In genomic region chr10:97220371-97220770, GRCh38 we compare ENCODE assay signal across 22 cellular contexts. TPM values are rescaled to one million over a fixed set of nuclear protein-coding genes. Genes with fewer than 3 reads are reported as not detected.
A peak's percentile ranks its signal among the peaks of the same experiment; 100 is the strongest.
DNase-seq lines count a peak whose midpoint lies in the region; ATAC-seq, FAIRE-seq and TF ChIP-seq lines count a peak whose summit lies in the region.
"Had no signal": no experiment of that assay in that cellular context is flagged by ENCODE, and none has a peak within 500 bp of the region (broad histone marks: within the 10 kb centered on the region; RNA-seq: fewer than 3 reads in every experiment).

No MANE protein-coding gene starts in this region.

- DNase-seq in activated naive CD8-positive, alpha-beta T cell treated with anti-CD3 and anti-CD28 coated beads for 36 hours = no peak
- DNase-seq in GM18507 (ENCODE audit: extremely low spot score, insufficient read length, low read depth) = no peak
- peak in 1 of 2 donors; percentile 50 for DNase-seq in left lung
- DNase-seq in substantia nigra (lab: John Stamatoyannopoulos, UW) = no peak
- DNase-seq in CD1c-positive myeloid dendritic cell (ENCODE audit: extremely low spot score) = no peak
- no peak for DNase-seq in AG08396 (ENCODE audit: low spot score)
- DNase-seq: Calu3; CD8-positive, alpha-beta memory T cell; DMS153; GDM1; IMR-90; NCI-H1694; NCI-H2081 treated with DMSO at 0.1 percent for 48 hours; NCI-H510A; NCI-H748 treated with DMSO at 0.1 percent for 48 hours; PC-9; RPMI8226; SHP77 treated with DMSO at 0.1 percent for 48 hours had no signal

- no peaks in the 10 kb centered on the region for H3K27me3 ChIP-seq in left lung

- peak overlapping the region; percentile 71 for H3K27ac Mint-ChIP-seq in activated naive CD8-positive, alpha-beta T cell
- H3K27ac Mint-ChIP-seq in activated naive CD8-positive, alpha-beta T cell treated with anti-CD3 and anti-CD28 coated beads for 36 hours = no peak overlapping the region

- no peaks in the 10 kb centered on the region for H3K9me3 Mint-ChIP-seq in activated naive CD8-positive, alpha-beta T cell (ENCODE audit: low read depth)
- H3K9me3 Mint-ChIP-seq in activated naive CD8-positive, alpha-beta T cell treated with anti-CD3 and anti-CD28 coated beads for 36 hours = no peaks in the 10 kb centered on the region
- H3K9me3 Mint-ChIP-seq: CD8-positive, alpha-beta memory T cell had no signal

- ATAC-seq in left lung = peak; percentile 88

- no peaks in the 10 kb centered on the region for H3K27me3 Mint-ChIP-seq in activated naive CD8-positive, alpha-beta T cell
- no peaks in the 10 kb centered on the region for H3K27me3 Mint-ChIP-seq in activated naive CD8-positive, alpha-beta T cell treated with anti-CD3 and anti-CD28 coated beads for 36 hours
- H3K27me3 Mint-ChIP-seq: CD8-positive, alpha-beta memory T cell had no signal

- H3K4me3 ChIP-seq in left lung = no peak overlapping the region
- H3K4me3 ChIP-seq: PC-9, SK-N-MC had no signal

- H3K27ac ChIP-seq in left lung = no peak overlapping the region
- no peak overlapping the region for H3K27ac ChIP-seq in substantia nigra (ENCODE audit: low read depth, low read length, poor library complexity, severe bottlenecking)
- H3K27ac ChIP-seq: KMS-11, PC-9, SK-N-MC had no signal

- peaks cover 0 to 12% of the 10 kb centered on the region in 2 donors for H3K36me3 ChIP-seq in left lung

- H3K9me3 ChIP-seq in left lung = no peaks in the 10 kb centered on the region

- H3K4me3 Mint-ChIP-seq in activated naive CD8-positive, alpha-beta T cell = no peak overlapping the region
- no peak overlapping the region for H3K4me3 Mint-ChIP-seq in activated naive CD8-positive, alpha-beta T cell treated with anti-CD3 and anti-CD28 coated beads for 36 hours
- H3K4me3 Mint-ChIP-seq: CD8-positive, alpha-beta memory T cell had no signal

- no peak for TF ChIP-seq CTCF in left lung (IDR thresholded peaks at IDR 0.05)

- peak; percentile 15 for FAIRE-seq in GM18507 (lab: Jason Lieb, UNC)
- FAIRE-seq: H54 had no signal

- H3K36me3 Mint-ChIP-seq in activated naive CD8-positive, alpha-beta T cell = peaks cover 5% of the 10 kb centered on the region
- peaks cover 11% of the 10 kb centered on the region for H3K36me3 Mint-ChIP-seq in activated naive CD8-positive, alpha-beta T cell treated with anti-CD3 and anti-CD28 coated beads for 36 hours

- peaks cover 19% of the 10 kb centered on the region for H3K4me1 Mint-ChIP-seq in activated naive CD8-positive, alpha-beta T cell (ENCODE audit: low read depth)
- H3K4me1 Mint-ChIP-seq in activated naive CD8-positive, alpha-beta T cell treated with anti-CD3 and anti-CD28 coated beads for 36 hours = peaks cover 22% of the 10 kb centered on the region

- intact Hi-C loops in left lung (cut with DNase I) = no loop called here

- H3K4me1 ChIP-seq in left lung = peaks cover 0 to 30% of the 10 kb centered on the region in 2 donors

RNA-seq across cellular contexts. Expression of gene SLIT1, which starts 34.6 kb away (rescaled TPM):
- total RNA-seq in activated naive CD8-positive, alpha-beta T cell treated with anti-CD3 and anti-CD28 coated beads for 36 hours = under 1 TPM; 0.08 to 0.27 TPM
- under 1 TPM; 0.20 to 0.45 TPM for total RNA-seq in left lung
- total RNA-seq: Calu3, PC-9 had no signal
